Comparison of ENCODE assay signal across 1 cellular context in the genomic region with DNA sequence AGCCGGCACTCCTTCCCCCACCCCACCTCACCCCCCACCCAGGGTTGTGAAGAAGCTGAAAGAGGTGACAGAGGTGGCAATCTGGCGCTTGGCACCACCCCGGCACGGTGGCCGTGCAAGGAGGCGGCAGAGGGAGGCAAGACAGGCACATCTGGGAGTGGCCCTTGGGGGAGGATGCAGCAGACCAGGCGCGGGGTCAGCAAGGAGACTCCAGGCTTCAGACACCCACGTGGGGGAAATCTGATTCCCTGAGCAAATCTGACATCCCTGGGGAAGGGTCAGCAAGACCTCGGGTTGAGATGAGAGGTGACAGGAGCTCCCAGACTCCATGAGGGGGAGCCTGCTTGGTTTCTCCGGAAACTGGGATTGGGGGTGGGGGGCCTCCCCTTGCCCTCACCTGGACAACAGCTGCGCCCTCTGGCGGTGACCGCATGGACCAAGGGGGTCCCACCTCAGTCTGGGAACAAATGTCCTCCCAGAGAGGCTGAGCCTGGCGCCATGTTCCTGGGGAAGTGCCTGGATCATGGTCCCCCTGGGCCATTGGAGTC.
TF ChIP-seq lines count a peak whose summit lies in the region.

No MANE protein-coding gene starts in this region.

TF ChIP-seq in IMR-90, 13 proteins besides CTCF, POLR2A, EP300 and RAD21:
- no peak for TF ChIP-seq NFE2L2 (IDR thresholded peaks at IDR 0.05; ENCODE audit: low read depth, low read length)
- no peak for TF ChIP-seq RCOR1 (IDR thresholded peaks at IDR 0.05; ENCODE audit: insufficient replicate concordance, low read length)
- peak; percentile 28; the same call in 1 of the 2 replicates for TF ChIP-seq SMC3 (IDR thresholded peaks at IDR 0.05; ENCODE audit: low read depth, low read length)
- no peak for TF ChIP-seq CEBPB (IDR thresholded peaks at IDR 0.05; ENCODE audit: low read depth, low read length)
- TF ChIP-seq MAFK (IDR thresholded peaks at IDR 0.05; ENCODE audit: low read depth, low read length): no peak
